8 cellular contexts compared by ENCODE assay signal in the genomic region with DNA sequence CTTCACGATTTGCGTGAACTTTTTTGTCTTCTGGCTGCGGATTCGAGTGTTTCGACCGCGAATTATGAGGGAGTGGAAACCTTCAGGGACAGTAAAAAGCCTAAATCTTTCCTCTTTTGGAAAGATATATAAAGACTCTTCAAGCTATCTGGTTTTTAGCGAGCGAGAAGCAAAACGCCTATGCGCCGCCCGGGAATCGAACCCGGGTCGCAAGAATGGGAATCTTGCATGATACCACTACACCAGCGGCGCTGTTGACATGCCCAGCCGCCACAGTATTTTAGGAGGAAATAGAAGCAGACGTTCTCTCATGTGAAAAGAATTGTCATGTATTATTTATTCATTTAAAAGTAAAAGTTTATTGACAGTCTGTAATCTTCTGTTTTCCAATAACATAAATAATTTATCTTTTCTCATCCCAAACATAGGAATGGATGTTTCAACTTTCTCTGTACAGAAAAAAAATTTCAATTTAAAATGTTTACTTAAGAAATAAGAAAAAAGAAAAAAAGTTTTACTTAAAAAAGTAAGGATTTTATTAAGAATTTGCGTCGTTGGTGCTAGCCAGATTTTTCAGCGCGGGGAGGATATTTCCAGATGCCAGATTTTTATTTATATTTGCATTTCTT. TPM values are rescaled to one million over a fixed set of nuclear protein-coding genes. Genes with fewer than 3 reads are reported as not detected.
DNase-seq lines count a peak whose midpoint lies in the region; ATAC-seq and TF ChIP-seq lines count a peak whose summit lies in the region.

No MANE protein-coding gene starts in this region.

- peak overlapping the region; percentile 89 to 98 for H3K27ac ChIP-seq in coronary artery

- H3K4me3 ChIP-seq in coronary artery = peak overlapping the region; percentile 97

- DNase-seq in NCI-H2171 treated with DMSO at 0.1 percent for 48 hours (lab: John Stamatoyannopoulos, UW) (peak; percentile 95), coronary artery (ENCODE audit: low spot score) (peak; percentile 90), lung microvascular endothelial cell (ENCODE audit: low read depth in 2 of 2) (peak; percentile 88 to 90), kidney tubule cell (ENCODE audit: low spot score) (no peak)
- DNase-seq in activated CD4-positive, alpha-beta T cell treated with anti-CD3 and anti-CD28 coated beads for 24 hours (ENCODE audit: low read depth in 2 of 2) = peak; percentile 93 to 95
- DNase-seq in stimulated activated CD4-positive, alpha-beta T cell treated with anti-CD3 and anti-CD28 coated beads, TNF-alpha, amount 100 ng/mL, for 1 hour (ENCODE audit: low read depth in 3 of 3, low spot score in 1 of 3) = peak; percentile 75 to 95 (median 79)

- peak; percentile 45 for ATAC-seq in GM18867 (IDR thresholded peaks at IDR 0.05; ENCODE audit: unreplicated experiment)
- ATAC-seq in HG03064 (IDR thresholded peaks at IDR 0.05; ENCODE audit: low read depth, unreplicated experiment) = peak; percentile 50

- no peak for TF ChIP-seq CTCF in coronary artery (IDR thresholded peaks at IDR 0.05)

RNA-seq across cellular contexts. Expression of gene TIA1, which starts 0.5 kb away (rescaled TPM):
- 71.3 and 87.5 TPM in 2 replicates for total RNA-seq in lung microvascular endothelial cell

RNA-seq across cellular contexts. Expression of gene PCYOX1, which starts 9.0 kb away (rescaled TPM):
- total RNA-seq in lung microvascular endothelial cell = 22.2 and 28.6 TPM in 2 replicates

RNA-seq across cellular contexts. Expression of gene SNRPG, which starts 44.6 kb away (rescaled TPM):
- total RNA-seq in lung microvascular endothelial cell = 141 and 197 TPM in 2 replicates

RNA-seq across cellular contexts. Expression of gene FAM136A, which starts 52.9 kb away (rescaled TPM):
- 10.7 and 20.3 TPM in 2 replicates for total RNA-seq in lung microvascular endothelial cell

RNA-seq across cellular contexts. Expression of gene C2orf42, which starts 58.1 kb away (rescaled TPM):
- 7.2 and 15.5 TPM in 2 replicates for total RNA-seq in lung microvascular endothelial cell
